In the genomic region with DNA sequence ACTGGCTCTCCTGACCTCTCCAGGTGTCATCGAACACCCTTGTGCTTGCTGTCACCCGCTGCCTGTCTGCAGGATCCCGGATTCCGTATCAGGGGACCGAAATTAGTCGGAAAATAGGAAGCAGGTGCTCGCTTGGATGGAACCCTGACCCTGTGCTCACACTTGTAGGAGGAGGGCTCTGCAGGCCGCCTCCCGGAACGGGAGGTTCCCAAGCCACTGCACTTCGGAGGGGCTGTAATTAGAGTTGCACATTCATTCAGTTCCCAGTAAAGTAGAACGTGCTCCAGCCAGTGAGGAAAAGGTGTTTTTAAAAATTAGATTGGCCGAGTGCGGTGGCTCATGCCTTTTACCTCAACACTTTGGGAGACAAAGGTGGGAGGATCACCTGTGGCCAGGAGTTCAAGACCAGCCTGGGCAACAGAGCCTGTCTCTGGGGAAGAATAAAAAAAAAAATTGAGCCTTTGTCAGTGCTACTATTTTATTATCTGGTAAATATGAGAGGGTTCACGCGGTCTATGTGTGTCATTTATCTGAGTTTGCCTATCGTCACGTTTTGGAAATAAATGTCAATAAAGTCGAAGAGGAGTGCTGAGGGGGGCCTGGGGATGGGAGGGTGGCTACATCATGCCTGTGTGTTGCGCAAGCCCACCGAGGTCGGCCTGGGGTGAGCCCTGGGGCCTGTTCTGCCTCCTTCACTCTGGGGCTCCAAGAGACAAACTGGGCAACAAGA, we compare ENCODE assay signal across 1 cellular context.
A peak's percentile ranks its signal among the peaks of the same experiment; 100 is the strongest.
TF ChIP-seq lines count a peak whose summit lies in the region.

No MANE protein-coding gene starts in this region.

TF ChIP-seq in K562, 482 proteins besides CTCF, POLR2A, EP300 and RAD21 (continued from another document and continues in another):
- TF ChIP-seq, protein P1, sequence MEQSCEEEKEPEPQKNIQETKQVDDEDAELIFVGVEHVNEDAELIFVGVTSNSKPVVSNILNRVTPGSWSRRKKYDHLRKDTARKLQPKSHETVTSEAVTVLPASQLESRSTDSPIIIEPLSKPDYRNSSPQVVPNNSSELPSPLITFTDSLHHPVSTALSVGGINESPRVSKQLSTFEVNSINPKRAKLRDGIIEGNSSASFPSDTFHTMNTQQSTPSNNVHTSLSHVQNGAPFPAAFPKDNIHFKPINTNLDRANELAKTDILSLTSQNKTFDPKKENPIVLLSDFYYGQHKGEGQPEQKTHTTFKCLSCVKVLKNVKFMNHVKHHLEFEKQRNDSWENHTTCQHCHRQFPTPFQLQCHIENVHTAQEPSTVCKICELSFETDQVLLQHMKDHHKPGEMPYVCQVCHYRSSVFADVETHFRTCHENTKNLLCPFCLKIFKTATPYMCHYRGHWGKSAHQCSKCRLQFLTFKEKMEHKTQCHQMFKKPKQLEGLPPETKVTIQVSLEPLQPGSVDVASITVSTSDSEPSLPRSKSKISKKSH (CRISPR knock-in tag; IDR thresholded peaks at IDR 0.05) = no peak
- TF ChIP-seq, protein P2, sequence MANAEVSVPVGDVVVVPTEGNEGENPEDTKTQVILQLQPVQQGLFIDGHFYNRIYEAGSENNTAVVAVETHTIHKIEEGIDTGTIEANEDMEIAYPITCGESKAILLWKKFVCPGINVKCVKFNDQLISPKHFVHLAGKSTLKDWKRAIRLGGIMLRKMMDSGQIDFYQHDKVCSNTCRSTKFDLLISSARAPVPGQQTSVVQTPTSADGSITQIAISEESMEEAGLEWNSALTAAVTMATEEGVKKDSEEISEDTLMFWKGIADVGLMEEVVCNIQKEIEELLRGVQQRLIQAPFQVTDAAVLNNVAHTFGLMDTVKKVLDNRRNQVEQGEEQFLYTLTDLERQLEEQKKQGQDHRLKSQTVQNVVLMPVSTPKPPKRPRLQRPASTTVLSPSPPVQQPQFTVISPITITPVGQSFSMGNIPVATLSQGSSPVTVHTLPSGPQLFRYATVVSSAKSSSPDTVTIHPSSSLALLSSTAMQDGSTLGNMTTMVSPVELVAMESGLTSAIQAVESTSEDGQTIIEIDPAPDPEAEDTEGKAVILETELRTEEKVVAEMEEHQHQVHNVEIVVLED (CRISPR knock-in tag; IDR thresholded peaks at IDR 0.05) = peak; percentile 72
- TF ChIP-seq HEY1 (CRISPR knock-in tag; IDR thresholded peaks at IDR 0.05; ENCODE audit: borderline replicate concordance) (no peak), POLR2AphosphoS2 (IDR thresholded peaks at IDR 0.05; ENCODE audit: low read length) (peak; percentile 79; the same call in 1 of the 2 replicates), SMARCA5 (IDR thresholded peaks at IDR 0.05) (no peak), SMARCC2 (IDR thresholded peaks at IDR 0.05; ENCODE audit: low read depth) (no peak), U2AF1 (optimal IDR thresholded peaks at IDR 0.05; ENCODE audit: low read depth, low read length) (no peak), PRPF4 (IDR thresholded peaks at IDR 0.05; ENCODE audit: insufficient read depth, low read depth, low read length, poor library complexity, severe bottlenecking) (no peak), ZNF316 (IDR thresholded peaks at IDR 0.05) (peak; percentile 20; the same call in 1 of the 2 replicates), HNRNPH1 (optimal IDR thresholded peaks at IDR 0.05; ENCODE audit: low read depth, low read length) (no peak), NFRKB (IDR thresholded peaks at IDR 0.05; ENCODE audit: low read depth) (peak; percentile 76), POLR2H (tag; IDR thresholded peaks at IDR 0.05; ENCODE audit: low read depth) (peak; percentile 73), CSDE1 (IDR thresholded peaks at IDR 0.05) (no peak), MTA3 (IDR thresholded peaks at IDR 0.05; ENCODE audit: borderline replicate concordance) (peak; percentile 83; the same call in 1 of the 2 replicates), PRMT5 (CRISPR knock-in tag; IDR thresholded peaks at IDR 0.05) (no peak), ZNF707 (CRISPR knock-in tag; conservative IDR thresholded peaks at IDR 0.05) (no peak), TBP (optimal IDR thresholded peaks at IDR 0.05; ENCODE audit: low read depth, low read length) (peak; percentile 91), SAP30 (IDR thresholded peaks at IDR 0.05; ENCODE audit: borderline replicate concordance, insufficient read depth, low read depth, low read length, poor library complexity, severe bottlenecking) (peak; percentile 72), ZNF766 (CRISPR knock-in tag; conservative IDR thresholded peaks at IDR 0.05) (0 out of 2 replicates have a peak, but pooled peaks have one; percentile 39), ZNF263 (CRISPR knock-in tag; IDR thresholded peaks at IDR 0.05; ENCODE audit: borderline replicate concordance) (peak; percentile 75), NCOA4 (IDR thresholded peaks at IDR 0.05; ENCODE audit: partially characterized antibody) (no peak), CREM (IDR thresholded peaks at IDR 0.05; ENCODE audit: low read depth) (peak; percentile 76), FOXA1 (IDR thresholded peaks at IDR 0.05; ENCODE audit: borderline replicate concordance) (no peak), NFIX (CRISPR knock-in tag; IDR thresholded peaks at IDR 0.05; ENCODE audit: low read depth) (no peak), BRD4 (IDR thresholded peaks at IDR 0.05) (peak; percentile 41; the same call in 1 of the 2 replicates)
- TF ChIP-seq, protein P3, sequence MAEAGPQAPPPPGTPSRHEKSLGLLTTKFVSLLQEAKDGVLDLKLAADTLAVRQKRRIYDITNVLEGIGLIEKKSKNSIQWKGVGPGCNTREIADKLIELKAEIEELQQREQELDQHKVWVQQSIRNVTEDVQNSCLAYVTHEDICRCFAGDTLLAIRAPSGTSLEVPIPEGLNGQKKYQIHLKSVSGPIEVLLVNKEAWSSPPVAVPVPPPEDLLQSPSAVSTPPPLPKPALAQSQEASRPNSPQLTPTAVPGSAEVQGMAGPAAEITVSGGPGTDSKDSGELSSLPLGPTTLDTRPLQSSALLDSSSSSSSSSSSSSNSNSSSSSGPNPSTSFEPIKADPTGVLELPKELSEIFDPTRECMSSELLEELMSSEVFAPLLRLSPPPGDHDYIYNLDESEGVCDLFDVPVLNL (CRISPR knock-in tag; IDR thresholded peaks at IDR 0.05; ENCODE audit: low read depth) = no peak
- TF ChIP-seq, protein P4, sequence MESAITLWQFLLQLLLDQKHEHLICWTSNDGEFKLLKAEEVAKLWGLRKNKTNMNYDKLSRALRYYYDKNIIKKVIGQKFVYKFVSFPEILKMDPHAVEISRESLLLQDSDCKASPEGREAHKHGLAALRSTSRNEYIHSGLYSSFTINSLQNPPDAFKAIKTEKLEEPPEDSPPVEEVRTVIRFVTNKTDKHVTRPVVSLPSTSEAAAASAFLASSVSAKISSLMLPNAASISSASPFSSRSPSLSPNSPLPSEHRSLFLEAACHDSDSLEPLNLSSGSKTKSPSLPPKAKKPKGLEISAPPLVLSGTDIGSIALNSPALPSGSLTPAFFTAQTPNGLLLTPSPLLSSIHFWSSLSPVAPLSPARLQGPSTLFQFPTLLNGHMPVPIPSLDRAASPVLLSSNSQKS (CRISPR knock-in tag; IDR thresholded peaks at IDR 0.05) = no peak
- TF ChIP-seq, protein P5, sequence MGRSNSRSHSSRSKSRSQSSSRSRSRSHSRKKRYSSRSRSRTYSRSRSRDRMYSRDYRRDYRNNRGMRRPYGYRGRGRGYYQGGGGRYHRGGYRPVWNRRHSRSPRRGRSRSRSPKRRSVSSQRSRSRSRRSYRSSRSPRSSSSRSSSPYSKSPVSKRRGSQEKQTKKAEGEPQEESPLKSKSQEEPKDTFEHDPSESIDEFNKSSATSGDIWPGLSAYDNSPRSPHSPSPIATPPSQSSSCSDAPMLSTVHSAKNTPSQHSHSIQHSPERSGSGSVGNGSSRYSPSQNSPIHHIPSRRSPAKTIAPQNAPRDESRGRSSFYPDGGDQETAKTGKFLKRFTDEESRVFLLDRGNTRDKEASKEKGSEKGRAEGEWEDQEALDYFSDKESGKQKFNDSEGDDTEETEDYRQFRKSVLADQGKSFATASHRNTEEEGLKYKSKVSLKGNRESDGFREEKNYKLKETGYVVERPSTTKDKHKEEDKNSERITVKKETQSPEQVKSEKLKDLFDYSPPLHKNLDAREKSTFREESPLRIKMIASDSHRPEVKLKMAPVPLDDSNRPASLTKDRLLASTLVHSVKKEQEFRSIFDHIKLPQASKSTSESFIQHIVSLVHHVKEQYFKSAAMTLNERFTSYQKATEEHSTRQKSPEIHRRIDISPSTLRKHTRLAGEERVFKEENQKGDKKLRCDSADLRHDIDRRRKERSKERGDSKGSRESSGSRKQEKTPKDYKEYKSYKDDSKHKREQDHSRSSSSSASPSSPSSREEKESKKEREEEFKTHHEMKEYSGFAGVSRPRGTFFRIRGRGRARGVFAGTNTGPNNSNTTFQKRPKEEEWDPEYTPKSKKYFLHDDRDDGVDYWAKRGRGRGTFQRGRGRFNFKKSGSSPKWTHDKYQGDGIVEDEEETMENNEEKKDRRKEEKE (IDR thresholded peaks at IDR 0.05; ENCODE audit: borderline replicate concordance in 1 of 2, control insufficient read depth in 1 of 2, low read depth in 2 of 2, low read length in 1 of 2) = peak in 1 of 2 experiments; percentile 97; a peak in 2 of 4 replicates
- TF ChIP-seq, protein P6, sequence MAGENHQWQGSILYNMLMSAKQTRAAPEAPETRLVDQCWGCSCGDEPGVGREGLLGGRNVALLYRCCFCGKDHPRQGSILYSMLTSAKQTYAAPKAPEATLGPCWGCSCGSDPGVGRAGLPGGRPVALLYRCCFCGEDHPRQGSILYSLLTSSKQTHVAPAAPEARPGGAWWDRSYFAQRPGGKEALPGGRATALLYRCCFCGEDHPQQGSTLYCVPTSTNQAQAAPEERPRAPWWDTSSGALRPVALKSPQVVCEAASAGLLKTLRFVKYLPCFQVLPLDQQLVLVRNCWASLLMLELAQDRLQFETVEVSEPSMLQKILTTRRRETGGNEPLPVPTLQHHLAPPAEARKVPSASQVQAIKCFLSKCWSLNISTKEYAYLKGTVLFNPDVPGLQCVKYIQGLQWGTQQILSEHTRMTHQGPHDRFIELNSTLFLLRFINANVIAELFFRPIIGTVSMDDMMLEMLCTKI (IDR thresholded peaks at IDR 0.05; ENCODE audit: partially characterized antibody) = no peak
- TF ChIP-seq, protein P7, sequence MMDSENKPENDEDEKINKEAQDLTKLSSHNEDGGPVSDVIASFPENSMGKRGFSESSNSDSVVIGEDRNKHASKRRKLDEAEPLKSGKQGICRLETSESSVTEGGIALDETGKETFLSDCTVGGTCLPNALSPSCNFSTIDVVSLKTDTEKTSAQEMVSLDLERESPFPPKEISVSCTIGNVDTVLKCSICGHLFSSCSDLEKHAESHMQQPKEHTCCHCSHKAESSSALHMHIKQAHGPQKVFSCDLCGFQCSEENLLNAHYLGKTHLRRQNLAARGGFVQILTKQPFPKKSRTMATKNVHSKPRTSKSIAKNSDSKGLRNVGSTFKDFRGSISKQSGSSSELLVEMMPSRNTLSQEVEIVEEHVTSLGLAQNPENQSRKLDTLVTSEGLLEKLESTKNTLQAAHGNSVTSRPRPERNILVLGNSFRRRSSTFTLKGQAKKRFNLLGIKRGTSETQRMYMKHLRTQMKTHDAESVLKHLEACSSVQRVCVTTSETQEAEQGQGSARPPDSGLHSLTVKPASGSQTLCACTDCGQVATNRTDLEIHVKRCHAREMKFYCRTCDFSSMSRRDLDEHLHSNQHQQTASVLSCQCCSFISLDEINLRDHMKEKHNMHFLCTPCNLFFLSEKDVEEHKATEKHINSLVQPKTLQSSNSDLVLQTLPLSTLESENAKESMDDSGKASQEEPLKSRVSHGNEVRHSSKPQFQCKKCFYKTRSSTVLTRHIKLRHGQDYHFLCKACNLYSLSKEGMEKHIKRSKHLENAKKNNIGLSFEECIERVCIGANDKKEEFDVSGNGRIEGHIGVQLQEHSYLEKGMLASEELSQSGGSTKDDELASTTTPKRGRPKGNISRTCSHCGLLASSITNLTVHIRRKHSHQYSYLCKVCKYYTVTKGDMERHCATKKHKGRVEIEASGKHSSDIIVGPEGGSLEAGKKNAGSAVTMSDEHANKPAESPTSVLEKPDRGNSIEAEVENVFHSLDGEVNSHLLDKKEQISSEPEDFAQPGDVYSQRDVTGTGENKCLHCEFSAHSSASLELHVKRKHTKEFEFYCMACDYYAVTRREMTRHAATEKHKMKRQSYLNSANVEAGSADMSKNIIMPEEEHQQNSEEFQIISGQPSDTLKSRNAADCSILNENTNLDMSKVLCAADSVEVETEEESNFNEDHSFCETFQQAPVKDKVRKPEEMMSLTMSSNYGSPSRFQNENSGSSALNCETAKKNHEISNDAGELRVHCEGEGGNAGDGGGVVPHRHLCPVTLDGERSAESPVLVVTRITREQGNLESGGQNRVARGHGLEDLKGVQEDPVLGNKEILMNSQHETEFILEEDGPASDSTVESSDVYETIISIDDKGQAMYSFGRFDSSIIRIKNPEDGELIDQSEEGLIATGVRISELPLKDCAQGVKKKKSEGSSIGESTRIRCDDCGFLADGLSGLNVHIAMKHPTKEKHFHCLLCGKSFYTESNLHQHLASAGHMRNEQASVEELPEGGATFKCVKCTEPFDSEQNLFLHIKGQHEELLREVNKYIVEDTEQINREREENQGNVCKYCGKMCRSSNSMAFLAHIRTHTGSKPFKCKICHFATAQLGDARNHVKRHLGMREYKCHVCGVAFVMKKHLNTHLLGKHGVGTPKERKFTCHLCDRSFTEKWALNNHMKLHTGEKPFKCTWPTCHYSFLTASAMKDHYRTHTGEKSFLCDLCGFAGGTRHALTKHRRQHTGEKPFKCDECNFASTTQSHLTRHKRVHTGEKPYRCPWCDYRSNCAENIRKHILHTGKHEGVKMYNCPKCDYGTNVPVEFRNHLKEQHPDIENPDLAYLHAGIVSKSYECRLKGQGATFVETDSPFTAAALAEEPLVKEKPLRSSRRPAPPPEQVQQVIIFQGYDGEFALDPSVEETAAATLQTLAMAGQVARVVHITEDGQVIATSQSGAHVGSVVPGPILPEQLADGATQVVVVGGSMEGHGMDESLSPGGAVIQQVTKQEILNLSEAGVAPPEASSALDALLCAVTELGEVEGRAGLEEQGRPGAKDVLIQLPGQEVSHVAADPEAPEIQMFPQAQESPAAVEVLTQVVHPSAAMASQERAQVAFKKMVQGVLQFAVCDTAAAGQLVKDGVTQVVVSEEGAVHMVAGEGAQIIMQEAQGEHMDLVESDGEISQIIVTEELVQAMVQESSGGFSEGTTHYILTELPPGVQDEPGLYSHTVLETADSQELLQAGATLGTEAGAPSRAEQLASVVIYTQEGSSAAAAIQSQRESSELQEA (IDR thresholded peaks at IDR 0.05; ENCODE audit: low read depth) = no peak
- TF ChIP-seq, protein P8, sequence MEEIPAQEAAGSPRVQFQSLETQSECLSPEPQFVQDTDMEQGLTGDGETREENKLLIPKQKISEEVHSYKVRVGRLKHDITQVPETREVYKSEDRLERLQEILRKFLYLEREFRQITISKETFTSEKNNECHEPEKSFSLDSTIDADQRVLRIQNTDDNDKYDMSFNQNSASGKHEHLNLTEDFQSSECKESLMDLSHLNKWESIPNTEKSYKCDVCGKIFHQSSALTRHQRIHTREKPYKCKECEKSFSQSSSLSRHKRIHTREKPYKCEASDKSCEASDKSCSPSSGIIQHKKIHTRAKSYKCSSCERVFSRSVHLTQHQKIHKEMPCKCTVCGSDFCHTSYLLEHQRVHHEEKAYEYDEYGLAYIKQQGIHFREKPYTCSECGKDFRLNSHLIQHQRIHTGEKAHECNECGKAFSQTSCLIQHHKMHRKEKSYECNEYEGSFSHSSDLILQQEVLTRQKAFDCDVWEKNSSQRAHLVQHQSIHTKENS (CRISPR knock-in tag; IDR thresholded peaks at IDR 0.05) = no peak
